Comparison of ENCODE assay signal across 8 cellular contexts in genomic region chr6:79946773-79947190, GRCh38. TPM values are rescaled to one million over a fixed set of nuclear protein-coding genes. Genes with fewer than 3 reads are reported as not detected.
A peak's percentile ranks its signal among the peaks of the same experiment; 100 is the strongest.
DNase-seq lines count a peak whose midpoint lies in the region; ATAC-seq lines count a peak whose summit lies in the region.

No MANE protein-coding gene starts in this region.

- H3K4me1 ChIP-seq in SJCRH30, result no peaks in the 10 kb centered on the region

- no peaks in the 10 kb centered on the region for H3K36me3 ChIP-seq in SJCRH30

- H3K27me3 ChIP-seq in SJCRH30, result no peaks in the 10 kb centered on the region

- peak overlapping the region; percentile 68 for H3K4me3 ChIP-seq in SJCRH30

- peak; percentile 7 to 9 for DNase-seq in activated CD4-positive, alpha-beta T cell treated with anti-CD3 and anti-CD28 coated beads for 4 hours
- no peak for DNase-seq in activated CD4-positive, alpha-beta T cell treated with anti-CD3 and anti-CD28 coated beads for 1 hour
- peak; percentile 29 to 61 for DNase-seq in SJCRH30
- peak in 43 of 61 donors; percentile 9 to 67 (median 40) for DNase-seq in caudate nucleus (lab: John Stamatoyannopoulos, UW)
- DNase-seq in islet precursor cell, result peak; percentile 68
- peak; percentile 2 for DNase-seq in stimulated activated CD8-positive, alpha-beta memory T cell treated with anti-CD3 and anti-CD28 coated beads, Interleukin-15, amount 100 ng/mL, for 24 hours (ENCODE audit: low read depth)
- no peak for DNase-seq in NCI-H226

- no peaks in the 10 kb centered on the region for H3K9me3 ChIP-seq in SJCRH30 (replicated peaks)

- ATAC-seq in HG03025 (IDR thresholded peaks at IDR 0.05; ENCODE audit: low FRiP score, unreplicated experiment), result peak; percentile 13

- H3K27ac ChIP-seq in SJCRH30 (no peak overlapping the region), caudate nucleus (ENCODE audit: low read depth, low read length) (no peak overlapping the region)

RNA-seq across cellular contexts. Expression of gene ELOVL4, which starts 0.6 kb away (rescaled TPM):
- 8.7 and 9.6 TPM in 2 replicates for total RNA-seq in SJCRH30 (2014; rRNA removed; shearing (Covaris generic))

RNA-seq across cellular contexts. Expression of gene TTK, which starts 57.7 kb away (rescaled TPM):
- 71.9 and 82.2 TPM in 2 replicates for total RNA-seq in SJCRH30 (2014; rRNA removed; shearing (Covaris generic))

Comparison
In these comparisons a context has a peak if more than half of its experiments do, and no peak if none do; other contexts are left out.
1. DNase-seq: peak in activated CD4-positive, alpha-beta T cell treated with anti-CD3 and anti-CD28 coated beads for 4 hours (2 of 2), SJCRH30 (2 of 2), caudate nucleus (43 of 61), islet precursor cell (single experiment) and stimulated activated CD8-positive, alpha-beta memory T cell treated with anti-CD3 and anti-CD28 coated beads, Interleukin-15, amount 100 ng/mL, for 24 hours (single experiment); none in activated CD4-positive, alpha-beta T cell treated with anti-CD3 and anti-CD28 coated beads for 1 hour (single experiment) and NCI-H226 (single experiment).